In genomic region chr2:6777626-6778025, GRCh38 we compare ENCODE assay signal across 21 cellular contexts.
"Had no signal": no experiment of that assay in that cellular context is flagged by ENCODE, and none has a peak within 500 bp of the region (broad histone marks: within the 10 kb centered on the region; RNA-seq: fewer than 3 reads in every experiment).

No MANE protein-coding gene starts in this region.

- ATAC-seq: foreskin keratinocyte; gastroesophageal sphincter; heart right ventricle; left cardiac atrium; left lung; left ventricle myocardium superior; lower lobe of right lung; mucosa of descending colon; naive thymus-derived CD8-positive, alpha-beta T cell had no signal

- H3K9me3 ChIP-seq: esophagus muscularis mucosa, gastroesophageal sphincter, heart right ventricle, left lung, lower lobe of right lung, mucosa of descending colon had no signal

- H3K4me3 ChIP-seq: coronary artery, dorsolateral prefrontal cortex, esophagus muscularis mucosa, gastroesophageal sphincter, heart right ventricle, left lung, lower lobe of right lung, mucosa of descending colon had no signal

- H3K9me3 Mint-ChIP-seq: naive B cell; naive thymus-derived CD8-positive, alpha-beta T cell had no signal

- DNase-seq: dermis blood vessel endothelial cell; dorsolateral prefrontal cortex; effector CD4-positive, alpha-beta T cell; effector memory CD4-positive, alpha-beta T cell; foreskin keratinocyte; glutamatergic neuron; head of caudate nucleus; heart right ventricle; hippocampal formation; left cardiac atrium; left lung; left ventricle myocardium superior; lower lobe of right lung; mesenchymal stem cell; mucosa of descending colon; naive B cell; naive thymus-derived CD8-positive, alpha-beta T cell had no signal

- H3K4me3 Mint-ChIP-seq: mesothelial cell of epicardium; naive B cell; naive thymus-derived CD8-positive, alpha-beta T cell had no signal

- H3K36me3 Mint-ChIP-seq: mesothelial cell of epicardium; naive B cell; naive thymus-derived CD8-positive, alpha-beta T cell had no signal

- H3K27ac Mint-ChIP-seq: mesothelial cell of epicardium; naive B cell; naive thymus-derived CD8-positive, alpha-beta T cell had no signal

- H3K27ac ChIP-seq: coronary artery, dorsolateral prefrontal cortex, esophagus muscularis mucosa, foreskin keratinocyte, gastroesophageal sphincter, heart right ventricle, left lung, lower lobe of right lung had no signal

- H3K36me3 ChIP-seq: esophagus muscularis mucosa, gastroesophageal sphincter, heart right ventricle, left lung, lower lobe of right lung had no signal
